ENCODE assay signal across 13 cellular contexts in genomic region chr6:470901-471448, GRCh38.
DNase-seq lines count a peak whose midpoint lies in the region; ATAC-seq lines count a peak whose summit lies in the region.
"Had no signal": no experiment of that assay in that cellular context is flagged by ENCODE, and none has a peak within 500 bp of the region (broad histone marks: within the 10 kb centered on the region; RNA-seq: fewer than 3 reads in every experiment).

No MANE protein-coding gene starts in this region.

- DNase-seq in left kidney (ENCODE audit: low read depth, low spot score) (peak; percentile 18), NCI-H82 treated with DMSO at 0.1 percent for 48 hours (lab: John Stamatoyannopoulos, UW; ENCODE audit: unreplicated experiment) (no peak), NCI-H2081 treated with DMSO at 0.1 percent for 48 hours (lab: John Stamatoyannopoulos, UW) (no peak), amygdala (lab: John Stamatoyannopoulos, UW) (no peak), DMS79 (lab: John Stamatoyannopoulos, UW) (no peak)
- DNase-seq: activated CD4-positive, alpha-beta T cell treated with anti-CD3 and anti-CD28 coated beads for 36 hours; GM23248; lower lobe of right lung; NCI-H1105; T-cell had no signal

- ATAC-seq in GM18858 (IDR thresholded peaks at IDR 0.05; ENCODE audit: unreplicated experiment) (peak; percentile 47), GM21619 (IDR thresholded peaks at IDR 0.05; ENCODE audit: unreplicated experiment) (peak; percentile 56), HG03432 (IDR thresholded peaks at IDR 0.05; ENCODE audit: unreplicated experiment) (peak; percentile 52)
- ATAC-seq: activated CD4-positive, alpha-beta T cell treated with anti-CD3 and anti-CD28 coated beads for 36 hours; lower lobe of right lung; T-cell had no signal
